ENCODE assay signal across 11 cellular contexts in genomic region chr1:12713651-12714050, GRCh38. TPM values are rescaled to one million over a fixed set of nuclear protein-coding genes. Genes with fewer than 3 reads are reported as not detected.
"Had no signal": no experiment of that assay in that cellular context is flagged by ENCODE, and none has a peak within 500 bp of the region (broad histone marks: within the 10 kb centered on the region; RNA-seq: fewer than 3 reads in every experiment).

No MANE protein-coding gene starts in this region.

RNA-seq across cellular contexts. Expression of gene AADACL3, which starts 2.3 kb away (rescaled TPM):
- total RNA-seq: activated CD4-positive, alpha-beta memory T cell treated with anti-CD3 and anti-CD28 coated beads, Interleukin-2, amount 10 ng/mL, durations not matched to agents 7 days and 5 days; activated CD4-positive, alpha-beta T cell treated with anti-CD3 and anti-CD28 coated beads for 36 hours; activated CD4-positive, alpha-beta T cell treated with anti-CD3 and anti-CD28 coated beads, Interleukin-2, amount 10 ng/mL, durations not matched to agents 7 days and 5 days; activated CD8-positive, alpha-beta memory T cell treated with anti-CD3 and anti-CD28 coated beads, Interleukin-2, amount 10 ng/mL, durations not matched to agents 7 days and 5 days; activated CD8-positive, alpha-beta T cell treated with anti-CD3 and anti-CD28 coated beads, Interleukin-2, amount 10 ng/mL, durations not matched to agents 7 days and 5 days; activated naive CD8-positive, alpha-beta T cell treated with anti-CD3 and anti-CD28 coated beads, Interleukin-2, amount 10 ng/mL, durations not matched to agents 7 days and 5 days; activated T-helper 2 cell treated with anti-CD3 and anti-CD28 coated beads, Interferon-gamma antibody, Interleukin-2, Interleukin-4, amounts not matched to agents 10 μg/mL and 5 μg/mL and 100 μg/mL, durations not matched to agents 14 hours and 24 hours and 36 hours; ascending aorta; bronchial epithelial cell; cardiac muscle cell had no signal
- polyA plus RNA-seq: cardiac muscle cell had no signal

RNA-seq across cellular contexts. Expression of gene CFAP107, which starts 32.3 kb away (rescaled TPM):
- total RNA-seq: activated CD4-positive, alpha-beta memory T cell treated with anti-CD3 and anti-CD28 coated beads, Interleukin-2, amount 10 ng/mL, durations not matched to agents 7 days and 5 days; activated CD4-positive, alpha-beta T cell treated with anti-CD3 and anti-CD28 coated beads for 36 hours; activated CD4-positive, alpha-beta T cell treated with anti-CD3 and anti-CD28 coated beads, Interleukin-2, amount 10 ng/mL, durations not matched to agents 7 days and 5 days; activated CD8-positive, alpha-beta memory T cell treated with anti-CD3 and anti-CD28 coated beads, Interleukin-2, amount 10 ng/mL, durations not matched to agents 7 days and 5 days; activated CD8-positive, alpha-beta T cell treated with anti-CD3 and anti-CD28 coated beads, Interleukin-2, amount 10 ng/mL, durations not matched to agents 7 days and 5 days; activated naive CD8-positive, alpha-beta T cell treated with anti-CD3 and anti-CD28 coated beads, Interleukin-2, amount 10 ng/mL, durations not matched to agents 7 days and 5 days; activated T-helper 2 cell treated with anti-CD3 and anti-CD28 coated beads, Interferon-gamma antibody, Interleukin-2, Interleukin-4, amounts not matched to agents 10 μg/mL and 5 μg/mL and 100 μg/mL, durations not matched to agents 14 hours and 24 hours and 36 hours; ascending aorta; bronchial epithelial cell; cardiac muscle cell had no signal
- polyA plus RNA-seq: cardiac muscle cell had no signal

RNA-seq across cellular contexts. Expression of gene PRAMEF12, which starts 59.9 kb away (rescaled TPM):
- total RNA-seq: activated CD4-positive, alpha-beta memory T cell treated with anti-CD3 and anti-CD28 coated beads, Interleukin-2, amount 10 ng/mL, durations not matched to agents 7 days and 5 days; activated CD4-positive, alpha-beta T cell treated with anti-CD3 and anti-CD28 coated beads for 36 hours; activated CD4-positive, alpha-beta T cell treated with anti-CD3 and anti-CD28 coated beads, Interleukin-2, amount 10 ng/mL, durations not matched to agents 7 days and 5 days; activated CD8-positive, alpha-beta memory T cell treated with anti-CD3 and anti-CD28 coated beads, Interleukin-2, amount 10 ng/mL, durations not matched to agents 7 days and 5 days; activated CD8-positive, alpha-beta T cell treated with anti-CD3 and anti-CD28 coated beads, Interleukin-2, amount 10 ng/mL, durations not matched to agents 7 days and 5 days; activated naive CD8-positive, alpha-beta T cell treated with anti-CD3 and anti-CD28 coated beads, Interleukin-2, amount 10 ng/mL, durations not matched to agents 7 days and 5 days; activated T-helper 2 cell treated with anti-CD3 and anti-CD28 coated beads, Interferon-gamma antibody, Interleukin-2, Interleukin-4, amounts not matched to agents 10 μg/mL and 5 μg/mL and 100 μg/mL, durations not matched to agents 14 hours and 24 hours and 36 hours; ascending aorta; bronchial epithelial cell; cardiac muscle cell had no signal
- polyA plus RNA-seq: adipose tissue, cardiac muscle cell had no signal
